ENCODE assay signal across 9 cellular contexts in the genomic region with DNA sequence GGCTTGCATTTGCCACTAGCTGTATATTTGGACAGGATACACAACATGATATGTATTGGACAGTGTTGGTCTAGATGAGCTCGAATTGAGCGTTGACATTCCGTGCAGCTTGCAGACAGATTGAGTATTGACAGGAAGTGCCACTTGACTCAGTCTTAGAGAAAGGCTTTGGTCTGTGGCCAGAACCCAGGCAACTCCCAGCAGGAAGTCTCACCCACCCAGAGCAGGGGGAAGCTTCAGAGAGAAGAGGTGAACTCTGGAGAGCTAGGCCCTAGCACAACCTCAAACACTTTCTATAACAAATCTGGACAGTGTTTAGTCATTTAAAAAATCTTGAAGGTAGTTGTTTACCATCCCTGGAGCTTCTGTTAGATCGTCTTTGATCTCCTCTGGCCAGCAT.
DNase-seq lines count a peak whose midpoint lies in the region; ATAC-seq and TF ChIP-seq lines count a peak whose summit lies in the region.
"Had no signal": no experiment of that assay in that cellular context is flagged by ENCODE, and none has a peak within 500 bp of the region (broad histone marks: within the 10 kb centered on the region; RNA-seq: fewer than 3 reads in every experiment).

No MANE protein-coding gene starts in this region.

- POLR2A ChIA-PET in MCF 10A (lab: Yijun Ruan, JAX) (interaction anchor here (0.9 to 1.0 kb wide), 2 partner anchors 19 to 97 kb away, joined by 3 to 4 read pairs; no protein-coding TSS in a partner anchor), WTC11 (lab: Charles Lee) (no interaction called here)

- BruUV-seq in MCF 10A (replicated peaks; lab: Mats Ljungman, UMichigan): no TSS peak

- H3K27me3 ChIP-seq in breast epithelium (no peaks in the 10 kb centered on the region), RWPE2 (ENCODE audit: insufficient read depth, poor library complexity, severe bottlenecking) (no peaks in the 10 kb centered on the region)

- H3K4me3 Mint-ChIP-seq in MCF 10A (ENCODE audit: unreplicated experiment): no peak overlapping the region
- no peak overlapping the region for H3K4me3 Mint-ChIP-seq in activated naive CD8-positive, alpha-beta T cell treated with anti-CD3 and anti-CD28 coated beads for 36 hours
- H3K4me3 Mint-ChIP-seq in WTC11: no peak overlapping the region
- H3K4me3 Mint-ChIP-seq in type B pancreatic cell: no peak overlapping the region
- H3K4me3 Mint-ChIP-seq: B cell had no signal

- H3K4me3 ChIP-seq in breast epithelium: no peak overlapping the region
- no peak overlapping the region for H3K4me3 ChIP-seq in RWPE2 (ENCODE audit: severe bottlenecking)

- ATAC-seq in HG03108 (IDR thresholded peaks at IDR 0.05; ENCODE audit: unreplicated experiment) (peak; percentile 90), RWPE2 (ENCODE audit: low read depth) (no peak), WTC11 (no peak)

- intact Hi-C loops in MCF 10A (cut with micrococcal nuclease): loop anchor here (5.0 kb wide), 1 partner anchor 97 kb away; no protein-coding TSS in a partner anchor
- intact Hi-C loops in breast epithelium (cut with DNase I; ENCODE audit: low total_unique reads): no loop called here

- no peak overlapping the region for H3K27ac ChIP-seq in breast epithelium
- H3K27ac ChIP-seq in RWPE2 (ENCODE audit: poor library complexity, severe bottlenecking): peak overlapping the region; percentile 99

- H3K36me3 ChIP-seq in breast epithelium (no peaks in the 10 kb centered on the region), RWPE2 (ENCODE audit: low read depth) (no peaks in the 10 kb centered on the region)

- H3K27ac Mint-ChIP-seq in MCF 10A (ENCODE audit: low read depth, unreplicated experiment) (no peak overlapping the region), WTC11 (no peak overlapping the region), type B pancreatic cell (no peak overlapping the region)
- H3K27ac Mint-ChIP-seq in activated naive CD8-positive, alpha-beta T cell treated with anti-CD3 and anti-CD28 coated beads for 36 hours: no peak overlapping the region
- H3K27ac Mint-ChIP-seq: B cell had no signal

- TF ChIP-seq POLR2A in breast epithelium (IDR thresholded peaks at IDR 0.05): no peak

- H3K9me3 ChIP-seq in breast epithelium: peaks cover 0 to 1% of the 10 kb centered on the region in 2 donors
- peaks cover 2% of the 10 kb centered on the region for H3K9me3 ChIP-seq in RWPE2 (ENCODE audit: severe bottlenecking)

- no peaks in the 10 kb centered on the region for H3K36me3 Mint-ChIP-seq in MCF 10A (ENCODE audit: insufficient read depth, unreplicated experiment)
- no peaks in the 10 kb centered on the region for H3K36me3 Mint-ChIP-seq in activated naive CD8-positive, alpha-beta T cell treated with anti-CD3 and anti-CD28 coated beads for 36 hours
- H3K36me3 Mint-ChIP-seq in WTC11: peaks cover 13% of the 10 kb centered on the region
- no peaks in the 10 kb centered on the region for H3K36me3 Mint-ChIP-seq in type B pancreatic cell

- CTCF ChIA-PET in MCF 10A (lab: Yijun Ruan, JAX) (interaction anchor here (0.7 kb wide), 1 partner anchor 15 kb away, joined by 4 read pairs; no protein-coding TSS in a partner anchor), WTC11 (lab: Charles Lee) (no interaction called here)

- H3K27me3 Mint-ChIP-seq in MCF 10A (ENCODE audit: insufficient read depth, unreplicated experiment): no peaks in the 10 kb centered on the region
- H3K27me3 Mint-ChIP-seq in activated naive CD8-positive, alpha-beta T cell treated with anti-CD3 and anti-CD28 coated beads for 36 hours: no peaks in the 10 kb centered on the region
- no peaks in the 10 kb centered on the region; the same call in 1 of the 2 replicates for H3K27me3 Mint-ChIP-seq in WTC11 (ENCODE audit: low read depth)
- peaks cover 3% of the 10 kb centered on the region for H3K27me3 Mint-ChIP-seq in type B pancreatic cell

- TF ChIP-seq CTCF in MCF 10A (IDR thresholded peaks at IDR 0.05; ENCODE audit: unreplicated experiment): no peak
- no peak for TF ChIP-seq CTCF in breast epithelium (IDR thresholded peaks at IDR 0.05)
- TF ChIP-seq CTCF in RWPE2 (IDR thresholded peaks at IDR 0.05; ENCODE audit: poor library complexity, severe bottlenecking): no peak
- TF ChIP-seq CTCF in WTC11 (IDR thresholded peaks at IDR 0.05): no peak
- no peak for TF ChIP-seq CTCF in type B pancreatic cell (conservative IDR thresholded peaks at IDR 0.05)

- H3K4me1 Mint-ChIP-seq in MCF 10A (ENCODE audit: insufficient read depth, unreplicated experiment) (peaks cover 19% of the 10 kb centered on the region), WTC11 (peaks cover 4% of the 10 kb centered on the region), type B pancreatic cell (ENCODE audit: unreplicated experiment) (peaks cover 14% of the 10 kb centered on the region)
- peaks cover 21% of the 10 kb centered on the region for H3K4me1 Mint-ChIP-seq in activated naive CD8-positive, alpha-beta T cell treated with anti-CD3 and anti-CD28 coated beads for 36 hours
- H3K4me1 Mint-ChIP-seq: B cell had no signal

- no peaks in the 10 kb centered on the region for H3K4me1 ChIP-seq in breast epithelium
- peaks cover 43% of the 10 kb centered on the region for H3K4me1 ChIP-seq in RWPE2 (ENCODE audit: insufficient read depth, poor library complexity, severe bottlenecking)

- H3K9me3 Mint-ChIP-seq in MCF 10A (ENCODE audit: unreplicated experiment): no peaks in the 10 kb centered on the region
- peaks cover 7% of the 10 kb centered on the region for H3K9me3 Mint-ChIP-seq in activated naive CD8-positive, alpha-beta T cell treated with anti-CD3 and anti-CD28 coated beads for 36 hours
- peaks cover 35% of the 10 kb centered on the region for H3K9me3 Mint-ChIP-seq in WTC11
- peaks cover 6% of the 10 kb centered on the region for H3K9me3 Mint-ChIP-seq in type B pancreatic cell

- peak; percentile 57 for DNase-seq in MCF 10A (ENCODE audit: unreplicated experiment)
- DNase-seq in breast epithelium (ENCODE audit: low spot score in 2 of 2): no peak
- DNase-seq in RWPE2 (ENCODE audit: low spot score): no peak
- peak; percentile 66 for DNase-seq in activated naive CD8-positive, alpha-beta T cell treated with anti-CD3 and anti-CD28 coated beads for 36 hours
- peak; percentile 22 to 33 for DNase-seq in stimulated activated CD4-positive, alpha-beta T cell treated with anti-CD3 and anti-CD28 coated beads, Interleukin-2, amount 100 ng/mL, for 48 hours
- no peak for DNase-seq in WTC11 (ENCODE audit: low spot score)
- no peak for DNase-seq in type B pancreatic cell (ENCODE audit: extremely low spot score, unreplicated experiment)

TF ChIP-seq in WTC11, 78 proteins besides CTCF, POLR2A, EP300 and RAD21:
- TF ChIP-seq, protein P1, sequence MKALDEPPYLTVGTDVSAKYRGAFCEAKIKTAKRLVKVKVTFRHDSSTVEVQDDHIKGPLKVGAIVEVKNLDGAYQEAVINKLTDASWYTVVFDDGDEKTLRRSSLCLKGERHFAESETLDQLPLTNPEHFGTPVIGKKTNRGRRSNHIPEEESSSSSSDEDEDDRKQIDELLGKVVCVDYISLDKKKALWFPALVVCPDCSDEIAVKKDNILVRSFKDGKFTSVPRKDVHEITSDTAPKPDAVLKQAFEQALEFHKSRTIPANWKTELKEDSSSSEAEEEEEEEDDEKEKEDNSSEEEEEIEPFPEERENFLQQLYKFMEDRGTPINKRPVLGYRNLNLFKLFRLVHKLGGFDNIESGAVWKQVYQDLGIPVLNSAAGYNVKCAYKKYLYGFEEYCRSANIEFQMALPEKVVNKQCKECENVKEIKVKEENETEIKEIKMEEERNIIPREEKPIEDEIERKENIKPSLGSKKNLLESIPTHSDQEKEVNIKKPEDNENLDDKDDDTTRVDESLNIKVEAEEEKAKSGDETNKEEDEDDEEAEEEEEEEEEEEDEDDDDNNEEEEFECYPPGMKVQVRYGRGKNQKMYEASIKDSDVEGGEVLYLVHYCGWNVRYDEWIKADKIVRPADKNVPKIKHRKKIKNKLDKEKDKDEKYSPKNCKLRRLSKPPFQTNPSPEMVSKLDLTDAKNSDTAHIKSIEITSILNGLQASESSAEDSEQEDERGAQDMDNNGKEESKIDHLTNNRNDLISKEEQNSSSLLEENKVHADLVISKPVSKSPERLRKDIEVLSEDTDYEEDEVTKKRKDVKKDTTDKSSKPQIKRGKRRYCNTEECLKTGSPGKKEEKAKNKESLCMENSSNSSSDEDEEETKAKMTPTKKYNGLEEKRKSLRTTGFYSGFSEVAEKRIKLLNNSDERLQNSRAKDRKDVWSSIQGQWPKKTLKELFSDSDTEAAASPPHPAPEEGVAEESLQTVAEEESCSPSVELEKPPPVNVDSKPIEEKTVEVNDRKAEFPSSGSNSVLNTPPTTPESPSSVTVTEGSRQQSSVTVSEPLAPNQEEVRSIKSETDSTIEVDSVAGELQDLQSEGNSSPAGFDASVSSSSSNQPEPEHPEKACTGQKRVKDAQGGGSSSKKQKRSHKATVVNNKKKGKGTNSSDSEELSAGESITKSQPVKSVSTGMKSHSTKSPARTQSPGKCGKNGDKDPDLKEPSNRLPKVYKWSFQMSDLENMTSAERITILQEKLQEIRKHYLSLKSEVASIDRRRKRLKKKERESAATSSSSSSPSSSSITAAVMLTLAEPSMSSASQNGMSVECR (CRISPR knock-in tag; IDR thresholded peaks at IDR 0.05; ENCODE audit: borderline replicate concordance): no peak
- no peak for TF ChIP-seq GRHL2 (CRISPR knock-in tag; IDR thresholded peaks at IDR 0.05; ENCODE audit: insufficient replicate concordance, severe bottlenecking)
- TF ChIP-seq ETV6 (CRISPR knock-in tag; IDR thresholded peaks at IDR 0.05): no peak
- TF ChIP-seq, protein P2, sequence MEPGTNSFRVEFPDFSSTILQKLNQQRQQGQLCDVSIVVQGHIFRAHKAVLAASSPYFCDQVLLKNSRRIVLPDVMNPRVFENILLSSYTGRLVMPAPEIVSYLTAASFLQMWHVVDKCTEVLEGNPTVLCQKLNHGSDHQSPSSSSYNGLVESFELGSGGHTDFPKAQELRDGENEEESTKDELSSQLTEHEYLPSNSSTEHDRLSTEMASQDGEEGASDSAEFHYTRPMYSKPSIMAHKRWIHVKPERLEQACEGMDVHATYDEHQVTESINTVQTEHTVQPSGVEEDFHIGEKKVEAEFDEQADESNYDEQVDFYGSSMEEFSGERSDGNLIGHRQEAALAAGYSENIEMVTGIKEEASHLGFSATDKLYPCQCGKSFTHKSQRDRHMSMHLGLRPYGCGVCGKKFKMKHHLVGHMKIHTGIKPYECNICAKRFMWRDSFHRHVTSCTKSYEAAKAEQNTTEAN (CRISPR knock-in tag; IDR thresholded peaks at IDR 0.05): no peak
- no peak for TF ChIP-seq ZBTB21 (CRISPR knock-in tag; IDR thresholded peaks at IDR 0.05; ENCODE audit: borderline replicate concordance)

Comparison
In these comparisons a context has a peak if more than half of its experiments do, and no peak if none do; other contexts are left out.
1. DNase-seq: peak in MCF 10A (single experiment), activated naive CD8-positive, alpha-beta T cell treated with anti-CD3 and anti-CD28 coated beads for 36 hours (single experiment) and stimulated activated CD4-positive, alpha-beta T cell treated with anti-CD3 and anti-CD28 coated beads, Interleukin-2, amount 100 ng/mL, for 48 hours (2 of 2); none in breast epithelium (0 of 2), RWPE2 (single experiment), WTC11 (single experiment) and type B pancreatic cell (single experiment).